1 cellular context compared by ENCODE assay signal in the genomic region with DNA sequence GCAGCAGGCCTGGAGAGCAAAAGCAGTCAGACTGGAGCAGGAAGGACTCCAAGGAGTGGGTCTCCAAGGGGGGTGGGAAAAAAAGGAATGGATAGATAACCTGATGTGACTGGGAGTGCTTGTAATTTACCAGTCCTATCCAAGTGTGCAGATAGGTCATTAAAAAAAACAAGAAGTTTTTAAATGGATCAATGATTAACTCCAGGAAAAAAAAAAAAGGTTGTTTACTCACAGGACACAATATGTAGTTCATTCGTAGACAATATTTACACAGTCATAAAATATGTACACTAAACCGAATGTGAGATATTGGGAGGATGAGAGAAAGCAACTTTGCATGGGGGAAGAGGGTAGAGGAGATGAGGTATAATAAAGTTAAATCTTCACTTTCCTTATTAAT.
A peak's percentile ranks its signal among the peaks of the same experiment; 100 is the strongest.
TF ChIP-seq lines count a peak whose summit lies in the region.

No MANE protein-coding gene starts in this region.

TF ChIP-seq in HepG2, 621 proteins besides CTCF, POLR2A, EP300 and RAD21 (continues in another document):
- TF ChIP-seq SATB2 (CRISPR knock-in tag; IDR thresholded peaks at IDR 0.05) (no peak), ZNF720 (CRISPR knock-in tag; IDR thresholded peaks at IDR 0.05) (no peak), KAT2B (IDR thresholded peaks at IDR 0.05; ENCODE audit: borderline replicate concordance, low read depth, low read length) (no peak), FOXK2 (IDR thresholded peaks at IDR 0.05) (no peak), ZNF570 (CRISPR knock-in tag; IDR thresholded peaks at IDR 0.05; ENCODE audit: borderline replicate concordance) (no peak), ZNF670 (CRISPR knock-in tag; IDR thresholded peaks at IDR 0.05; ENCODE audit: borderline replicate concordance) (no peak), ZNF816 (CRISPR knock-in tag; IDR thresholded peaks at IDR 0.05; ENCODE audit: borderline replicate concordance) (no peak), NR2F1 (CRISPR knock-in tag; IDR thresholded peaks at IDR 0.05) (no peak), BHLHE40 (IDR thresholded peaks at IDR 0.05; ENCODE audit: low read length) (no peak), MZF1 (CRISPR knock-in tag; IDR thresholded peaks at IDR 0.05; ENCODE audit: borderline replicate concordance) (no peak), POLR2AphosphoS5 (IDR thresholded peaks at IDR 0.05; ENCODE audit: low read depth, low read length) (0 out of 2 replicates have a peak, but pooled peaks have one; percentile 16), TRIM24 (CRISPR knock-in tag; IDR thresholded peaks at IDR 0.05) (no peak), IKZF4 (CRISPR knock-in tag; IDR thresholded peaks at IDR 0.05; ENCODE audit: borderline replicate concordance, low read depth, not compliant biosample characterization) (no peak), AHR (CRISPR knock-in tag; IDR thresholded peaks at IDR 0.05) (no peak), ZFYVE20 (CRISPR knock-in tag; IDR thresholded peaks at IDR 0.05; ENCODE audit: borderline replicate concordance, low read depth) (no peak), CAMTA2 (CRISPR knock-in tag; IDR thresholded peaks at IDR 0.05; ENCODE audit: borderline replicate concordance) (no peak), SETDB1 (CRISPR knock-in tag; IDR thresholded peaks at IDR 0.05; ENCODE audit: borderline replicate concordance) (no peak), HMG20B (CRISPR knock-in tag; conservative IDR thresholded peaks at IDR 0.05) (no peak), NBN (conservative IDR thresholded peaks at IDR 0.05) (no peak), PCBP2 (optimal IDR thresholded peaks at IDR 0.05; ENCODE audit: low read depth, low read length, poor library complexity, severe bottlenecking) (no peak), MLLT10 (CRISPR knock-in tag; IDR thresholded peaks at IDR 0.05) (no peak), GATAD2A (CRISPR knock-in tag; IDR thresholded peaks at IDR 0.05) (0 out of 2 replicates have a peak, but pooled peaks have one; percentile 15), KDM5B (CRISPR knock-in tag; IDR thresholded peaks at IDR 0.05; ENCODE audit: borderline replicate concordance) (no peak), ZNF598 (CRISPR knock-in tag; IDR thresholded peaks at IDR 0.05; ENCODE audit: borderline replicate concordance) (no peak), ISL2 (CRISPR knock-in tag; IDR thresholded peaks at IDR 0.05) (no peak), GABPA (IDR thresholded peaks at IDR 0.05; ENCODE audit: low read depth, low read length) (no peak), GABPA (CRISPR knock-in tag; IDR thresholded peaks at IDR 0.05; ENCODE audit: low read depth) (no peak), ELF4 (CRISPR knock-in tag; IDR thresholded peaks at IDR 0.05; ENCODE audit: borderline replicate concordance) (no peak), ZNF292 (CRISPR knock-in tag; IDR thresholded peaks at IDR 0.05; ENCODE audit: borderline replicate concordance, low read depth) (no peak), FOXA1 (IDR thresholded peaks at IDR 0.05) (peak; percentile 64), FOXA1 (CRISPR knock-in tag; IDR thresholded peaks at IDR 0.05) (no peak), KDM3A (CRISPR knock-in tag; IDR thresholded peaks at IDR 0.05; ENCODE audit: low read depth) (no peak), FOXP1 (IDR thresholded peaks at IDR 0.05) (peak; percentile 35; the same call in 1 of the 2 replicates), FOXP1 (CRISPR knock-in tag; IDR thresholded peaks at IDR 0.05) (peak; percentile 78), ZNF775 (CRISPR knock-in tag; IDR thresholded peaks at IDR 0.05; ENCODE audit: borderline replicate concordance) (no peak), MEIS1 (CRISPR knock-in tag; IDR thresholded peaks at IDR 0.05; ENCODE audit: borderline replicate concordance) (no peak), KDM1A (CRISPR knock-in tag; IDR thresholded peaks at IDR 0.05) (no peak), CEBPG (CRISPR knock-in tag; IDR thresholded peaks at IDR 0.05) (no peak), ZNF367 (CRISPR knock-in tag; IDR thresholded peaks at IDR 0.05; ENCODE audit: borderline replicate concordance) (no peak), SRY (CRISPR knock-in tag; IDR thresholded peaks at IDR 0.05) (no peak), CENPX (CRISPR knock-in tag; IDR thresholded peaks at IDR 0.05) (no peak), SAFB2 (CRISPR knock-in tag; IDR thresholded peaks at IDR 0.05; ENCODE audit: borderline replicate concordance, low read depth) (no peak)
- TF ChIP-seq, protein P1, sequence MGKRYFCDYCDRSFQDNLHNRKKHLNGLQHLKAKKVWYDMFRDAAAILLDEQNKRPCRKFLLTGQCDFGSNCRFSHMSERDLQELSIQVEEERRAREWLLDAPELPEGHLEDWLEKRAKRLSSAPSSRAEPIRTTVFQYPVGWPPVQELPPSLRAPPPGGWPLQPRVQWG (CRISPR knock-in tag; IDR thresholded peaks at IDR 0.05; ENCODE audit: borderline replicate concordance, low read depth), result no peak
- TF ChIP-seq, protein P2, sequence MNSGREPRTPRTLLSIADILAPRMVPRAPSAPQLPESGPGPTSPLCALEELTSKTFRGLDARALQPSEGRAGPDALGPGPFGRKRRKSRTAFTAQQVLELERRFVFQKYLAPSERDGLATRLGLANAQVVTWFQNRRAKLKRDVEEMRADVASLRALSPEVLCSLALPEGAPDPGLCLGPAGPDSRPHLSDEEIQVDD (CRISPR knock-in tag; IDR thresholded peaks at IDR 0.05; ENCODE audit: borderline replicate concordance), result no peak
- TF ChIP-seq, protein P3, sequence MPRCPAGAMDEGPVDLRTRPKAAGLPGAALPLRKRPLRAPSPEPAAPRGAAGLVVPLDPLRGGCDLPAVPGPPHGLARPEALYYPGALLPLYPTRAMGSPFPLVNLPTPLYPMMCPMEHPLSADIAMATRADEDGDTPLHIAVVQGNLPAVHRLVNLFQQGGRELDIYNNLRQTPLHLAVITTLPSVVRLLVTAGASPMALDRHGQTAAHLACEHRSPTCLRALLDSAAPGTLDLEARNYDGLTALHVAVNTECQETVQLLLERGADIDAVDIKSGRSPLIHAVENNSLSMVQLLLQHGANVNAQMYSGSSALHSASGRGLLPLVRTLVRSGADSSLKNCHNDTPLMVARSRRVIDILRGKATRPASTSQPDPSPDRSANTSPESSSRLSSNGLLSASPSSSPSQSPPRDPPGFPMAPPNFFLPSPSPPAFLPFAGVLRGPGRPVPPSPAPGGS (CRISPR knock-in tag; IDR thresholded peaks at IDR 0.05), result no peak
- TF ChIP-seq, protein P4, sequence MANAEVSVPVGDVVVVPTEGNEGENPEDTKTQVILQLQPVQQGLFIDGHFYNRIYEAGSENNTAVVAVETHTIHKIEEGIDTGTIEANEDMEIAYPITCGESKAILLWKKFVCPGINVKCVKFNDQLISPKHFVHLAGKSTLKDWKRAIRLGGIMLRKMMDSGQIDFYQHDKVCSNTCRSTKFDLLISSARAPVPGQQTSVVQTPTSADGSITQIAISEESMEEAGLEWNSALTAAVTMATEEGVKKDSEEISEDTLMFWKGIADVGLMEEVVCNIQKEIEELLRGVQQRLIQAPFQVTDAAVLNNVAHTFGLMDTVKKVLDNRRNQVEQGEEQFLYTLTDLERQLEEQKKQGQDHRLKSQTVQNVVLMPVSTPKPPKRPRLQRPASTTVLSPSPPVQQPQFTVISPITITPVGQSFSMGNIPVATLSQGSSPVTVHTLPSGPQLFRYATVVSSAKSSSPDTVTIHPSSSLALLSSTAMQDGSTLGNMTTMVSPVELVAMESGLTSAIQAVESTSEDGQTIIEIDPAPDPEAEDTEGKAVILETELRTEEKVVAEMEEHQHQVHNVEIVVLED (CRISPR knock-in tag; IDR thresholded peaks at IDR 0.05; ENCODE audit: borderline replicate concordance), result no peak
- TF ChIP-seq, protein P5, sequence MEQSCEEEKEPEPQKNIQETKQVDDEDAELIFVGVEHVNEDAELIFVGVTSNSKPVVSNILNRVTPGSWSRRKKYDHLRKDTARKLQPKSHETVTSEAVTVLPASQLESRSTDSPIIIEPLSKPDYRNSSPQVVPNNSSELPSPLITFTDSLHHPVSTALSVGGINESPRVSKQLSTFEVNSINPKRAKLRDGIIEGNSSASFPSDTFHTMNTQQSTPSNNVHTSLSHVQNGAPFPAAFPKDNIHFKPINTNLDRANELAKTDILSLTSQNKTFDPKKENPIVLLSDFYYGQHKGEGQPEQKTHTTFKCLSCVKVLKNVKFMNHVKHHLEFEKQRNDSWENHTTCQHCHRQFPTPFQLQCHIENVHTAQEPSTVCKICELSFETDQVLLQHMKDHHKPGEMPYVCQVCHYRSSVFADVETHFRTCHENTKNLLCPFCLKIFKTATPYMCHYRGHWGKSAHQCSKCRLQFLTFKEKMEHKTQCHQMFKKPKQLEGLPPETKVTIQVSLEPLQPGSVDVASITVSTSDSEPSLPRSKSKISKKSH (CRISPR knock-in tag; IDR thresholded peaks at IDR 0.05; ENCODE audit: borderline replicate concordance), result no peak
- TF ChIP-seq, protein P6, sequence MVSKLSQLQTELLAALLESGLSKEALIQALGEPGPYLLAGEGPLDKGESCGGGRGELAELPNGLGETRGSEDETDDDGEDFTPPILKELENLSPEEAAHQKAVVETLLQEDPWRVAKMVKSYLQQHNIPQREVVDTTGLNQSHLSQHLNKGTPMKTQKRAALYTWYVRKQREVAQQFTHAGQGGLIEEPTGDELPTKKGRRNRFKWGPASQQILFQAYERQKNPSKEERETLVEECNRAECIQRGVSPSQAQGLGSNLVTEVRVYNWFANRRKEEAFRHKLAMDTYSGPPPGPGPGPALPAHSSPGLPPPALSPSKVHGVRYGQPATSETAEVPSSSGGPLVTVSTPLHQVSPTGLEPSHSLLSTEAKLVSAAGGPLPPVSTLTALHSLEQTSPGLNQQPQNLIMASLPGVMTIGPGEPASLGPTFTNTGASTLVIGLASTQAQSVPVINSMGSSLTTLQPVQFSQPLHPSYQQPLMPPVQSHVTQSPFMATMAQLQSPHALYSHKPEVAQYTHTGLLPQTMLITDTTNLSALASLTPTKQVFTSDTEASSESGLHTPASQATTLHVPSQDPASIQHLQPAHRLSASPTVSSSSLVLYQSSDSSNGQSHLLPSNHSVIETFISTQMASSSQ (IDR thresholded peaks at IDR 0.05; ENCODE audit: low read depth), result peak; percentile 76
- TF ChIP-seq, protein P6 (CRISPR knock-in tag; IDR thresholded peaks at IDR 0.05; ENCODE audit: borderline replicate concordance), result no peak; the same call in 1 of the 2 replicates
- TF ChIP-seq, protein P7, sequence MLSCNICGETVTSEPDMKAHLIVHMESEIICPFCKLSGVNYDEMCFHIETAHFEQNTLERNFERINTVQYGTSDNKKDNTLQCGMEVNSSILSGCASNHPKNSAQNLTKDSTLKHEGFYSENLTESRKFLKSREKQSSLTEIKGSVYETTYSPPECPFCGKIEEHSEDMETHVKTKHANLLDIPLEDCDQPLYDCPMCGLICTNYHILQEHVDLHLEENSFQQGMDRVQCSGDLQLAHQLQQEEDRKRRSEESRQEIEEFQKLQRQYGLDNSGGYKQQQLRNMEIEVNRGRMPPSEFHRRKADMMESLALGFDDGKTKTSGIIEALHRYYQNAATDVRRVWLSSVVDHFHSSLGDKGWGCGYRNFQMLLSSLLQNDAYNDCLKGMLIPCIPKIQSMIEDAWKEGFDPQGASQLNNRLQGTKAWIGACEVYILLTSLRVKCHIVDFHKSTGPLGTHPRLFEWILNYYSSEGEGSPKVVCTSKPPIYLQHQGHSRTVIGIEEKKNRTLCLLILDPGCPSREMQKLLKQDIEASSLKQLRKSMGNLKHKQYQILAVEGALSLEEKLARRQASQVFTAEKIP (CRISPR knock-in tag; IDR thresholded peaks at IDR 0.05; ENCODE audit: borderline replicate concordance), result no peak
- TF ChIP-seq, protein P8, sequence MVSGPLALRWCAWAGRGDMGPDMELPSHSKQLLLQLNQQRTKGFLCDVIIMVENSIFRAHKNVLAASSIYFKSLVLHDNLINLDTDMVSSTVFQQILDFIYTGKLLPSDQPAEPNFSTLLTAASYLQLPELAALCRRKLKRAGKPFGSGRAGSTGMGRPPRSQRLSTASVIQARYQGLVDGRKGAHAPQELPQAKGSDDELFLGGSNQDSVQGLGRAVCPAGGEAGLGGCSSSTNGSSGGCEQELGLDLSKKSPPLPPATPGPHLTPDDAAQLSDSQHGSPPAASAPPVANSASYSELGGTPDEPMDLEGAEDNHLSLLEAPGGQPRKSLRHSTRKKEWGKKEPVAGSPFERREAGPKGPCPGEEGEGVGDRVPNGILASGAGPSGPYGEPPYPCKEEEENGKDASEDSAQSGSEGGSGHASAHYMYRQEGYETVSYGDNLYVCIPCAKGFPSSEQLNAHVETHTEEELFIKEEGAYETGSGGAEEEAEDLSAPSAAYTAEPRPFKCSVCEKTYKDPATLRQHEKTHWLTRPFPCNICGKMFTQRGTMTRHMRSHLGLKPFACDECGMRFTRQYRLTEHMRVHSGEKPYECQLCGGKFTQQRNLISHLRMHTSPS (CRISPR knock-in tag; IDR thresholded peaks at IDR 0.05; ENCODE audit: low read depth), result no peak
- TF ChIP-seq, protein P9, sequence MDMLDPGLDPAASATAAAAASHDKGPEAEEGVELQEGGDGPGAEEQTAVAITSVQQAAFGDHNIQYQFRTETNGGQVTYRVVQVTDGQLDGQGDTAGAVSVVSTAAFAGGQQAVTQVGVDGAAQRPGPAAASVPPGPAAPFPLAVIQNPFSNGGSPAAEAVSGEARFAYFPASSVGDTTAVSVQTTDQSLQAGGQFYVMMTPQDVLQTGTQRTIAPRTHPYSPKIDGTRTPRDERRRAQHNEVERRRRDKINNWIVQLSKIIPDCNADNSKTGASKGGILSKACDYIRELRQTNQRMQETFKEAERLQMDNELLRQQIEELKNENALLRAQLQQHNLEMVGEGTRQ (IDR thresholded peaks at IDR 0.05; ENCODE audit: low read depth, low read length), result no peak
- TF ChIP-seq, protein P9 (CRISPR knock-in tag; IDR thresholded peaks at IDR 0.05; ENCODE audit: borderline replicate concordance), result no peak
